1 cellular context compared by ENCODE assay signal in the genomic region with DNA sequence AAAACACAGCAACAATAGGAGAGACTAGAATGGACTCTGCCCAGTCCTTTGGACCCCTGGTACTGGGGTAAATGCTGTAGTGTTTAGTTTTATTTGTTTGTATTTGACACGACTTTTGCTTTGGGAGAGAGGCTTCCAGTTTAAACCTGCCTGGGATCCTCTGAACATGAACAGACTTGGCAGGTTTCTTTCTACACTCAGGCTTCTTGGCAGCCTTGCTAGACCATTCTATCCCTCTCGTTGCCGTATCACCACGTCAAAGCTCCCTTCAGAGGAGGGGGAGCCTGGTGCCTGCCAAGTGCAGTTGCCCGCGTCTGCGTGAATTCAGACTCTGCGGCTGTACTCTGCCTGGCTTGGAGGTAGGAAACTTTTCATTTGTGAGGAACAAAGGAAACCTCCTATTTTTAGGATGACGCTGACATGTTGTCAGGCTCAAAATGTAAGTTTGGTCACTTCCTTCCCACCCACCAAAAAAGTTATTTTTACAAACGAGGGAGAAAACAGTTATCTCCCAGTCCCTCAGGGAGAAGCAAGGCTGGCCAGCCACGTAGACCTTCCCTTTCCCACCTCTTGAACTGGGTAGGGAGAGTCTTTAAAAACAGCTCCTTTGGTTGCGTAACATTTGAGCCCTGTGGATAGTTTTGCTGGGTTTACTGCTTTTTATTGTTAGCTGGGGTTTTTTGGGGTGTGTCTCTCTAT.
TF ChIP-seq lines count a peak whose summit lies in the region.

No MANE protein-coding gene starts in this region.

TF ChIP-seq in IMR-90, 13 proteins besides CTCF, POLR2A, EP300 and RAD21:
- no peak for TF ChIP-seq BHLHE40 (IDR thresholded peaks at IDR 0.05; ENCODE audit: low read depth, low read length)
- no peak for TF ChIP-seq MAZ (IDR thresholded peaks at IDR 0.05; ENCODE audit: borderline replicate concordance, low read depth, low read length)
- TF ChIP-seq CEBPB (IDR thresholded peaks at IDR 0.05; ENCODE audit: low read depth, low read length): peak; percentile 93
TF ChIP-seq in IMR-90: peak in this region for 1.
